In the genomic region with DNA sequence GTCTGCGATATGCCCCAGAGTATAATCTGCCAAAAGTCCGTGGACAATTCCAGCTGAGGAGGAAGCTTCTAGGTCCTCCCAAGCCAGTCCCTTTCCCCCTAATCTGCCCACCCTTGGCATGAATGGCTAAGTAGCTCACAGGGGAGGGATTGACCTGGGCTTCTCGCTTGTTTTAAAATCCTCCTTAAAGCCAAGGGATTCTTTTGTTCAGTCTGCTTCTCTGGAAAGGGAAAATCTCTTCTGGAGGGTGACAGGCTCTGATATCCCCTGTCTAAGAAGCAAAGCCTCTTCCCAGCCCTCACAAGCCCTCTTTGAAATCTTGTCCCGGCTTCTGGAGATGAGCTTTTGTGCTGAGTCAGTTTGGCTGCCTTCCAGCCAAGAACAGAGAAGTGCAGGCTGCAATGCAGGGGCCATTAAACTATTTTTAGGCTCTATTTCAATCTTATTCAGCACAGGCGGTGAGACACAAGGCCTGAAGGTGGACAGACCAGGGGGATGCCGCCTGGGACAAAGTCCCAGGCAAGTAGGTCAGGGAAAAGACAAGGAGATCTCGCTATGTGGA, we compare ENCODE assay signal across 8 cellular contexts. TPM values are rescaled to one million over a fixed set of nuclear protein-coding genes. Genes with fewer than 3 reads are reported as not detected.
DNase-seq lines count a peak whose midpoint lies in the region; ATAC-seq, FAIRE-seq and TF ChIP-seq lines count a peak whose summit lies in the region.

No MANE protein-coding gene starts in this region.

- FAIRE-seq in frontal cortex (lab: Jason Lieb, UNC): no peak

- ATAC-seq in HG02884 (IDR thresholded peaks at IDR 0.05; ENCODE audit: unreplicated experiment) (no peak), GM19395 (IDR thresholded peaks at IDR 0.05; ENCODE audit: unreplicated experiment) (no peak)

- no peaks in the 10 kb centered on the region for H3K9me2 ChIP-seq in SK-N-SH

- CTCF ChIA-PET in SK-N-SH (lab: Yijun Ruan, JAX): interaction anchor here (0.6 kb wide), 1 partner anchor 34 kb away, joined by 3 read pairs; no protein-coding TSS in a partner anchor

- H3K27me3 ChIP-seq in SK-N-SH (ENCODE audit: insufficient read depth) (no peaks in the 10 kb centered on the region), skeletal muscle satellite cell (ENCODE audit: control insufficient read depth, insufficient read depth, low read length) (no peaks in the 10 kb centered on the region), stomach (no peaks in the 10 kb centered on the region)

- H3K4me3 ChIP-seq in SK-N-SH (ENCODE audit: low read depth in 2 of 2, low read length in 1 of 2) (no peak overlapping the region), skeletal muscle satellite cell (ENCODE audit: low read length) (no peak overlapping the region), stomach (no peak overlapping the region)

- no peaks in the 10 kb centered on the region for H3K79me2 ChIP-seq in SK-N-SH (ENCODE audit: insufficient read depth)

- intact Hi-C loops in stomach (cut with DNase I; ENCODE audit: low total_unique reads): no loop called here

- H3K9me3 ChIP-seq in SK-N-SH (no peaks in the 10 kb centered on the region), skeletal muscle satellite cell (replicated peaks; ENCODE audit: low read length) (no peaks in the 10 kb centered on the region), stomach (no peaks in the 10 kb centered on the region)

- no peaks in the 10 kb centered on the region for H4K20me1 ChIP-seq in SK-N-SH (ENCODE audit: insufficient read depth)

- DNase-seq in HK-2 (ENCODE audit: unreplicated experiment) (peak; percentile 38), SK-N-SH (no peak), frontal cortex (ENCODE audit: low spot score in 2 of 2) (peak; percentile 16 to 52), stomach (no peak), NCI-H187 treated with DMSO at 0.1 percent for 48 hours (lab: John Stamatoyannopoulos, UW) (no peak)

- H3K4me1 ChIP-seq in SK-N-SH (ENCODE audit: control insufficient read depth in 1 of 2, insufficient read depth in 2 of 2, low read depth in 1 of 2, low read length in 1 of 2): peaks cover 0 to 8% of the 10 kb centered on the region in 2 experiments; a peak in 2 of 4 replicates
- peaks cover 6% of the 10 kb centered on the region for H3K4me1 ChIP-seq in skeletal muscle satellite cell (ENCODE audit: control insufficient read depth, insufficient read depth, low read length)
- peaks cover 0 to 8% (median 0%) of the 10 kb centered on the region in 4 donors for H3K4me1 ChIP-seq in stomach

- H3K9ac ChIP-seq in SK-N-SH (no peak overlapping the region), skeletal muscle satellite cell (ENCODE audit: low read depth, low read length) (peak overlapping the region; percentile 44)

- no peak for TF ChIP-seq RAD21 in SK-N-SH (IDR thresholded peaks at IDR 0.05; ENCODE audit: low read length)

- no peak overlapping the region for H2AFZ ChIP-seq in SK-N-SH (ENCODE audit: low read depth)

- H3F3A ChIP-seq in SK-N-SH (replicated peaks; ENCODE audit: insufficient read depth): peaks cover 10% of the 10 kb centered on the region

- H3K27ac ChIP-seq in SK-N-SH (ENCODE audit: low read depth in 2 of 2, low read length in 1 of 2) (peak overlapping the region; percentile 29 to 38), stomach (no peak overlapping the region)

- H3K4me2 ChIP-seq in SK-N-SH: peak overlapping the region; percentile 37; the same call in 1 of the 2 replicates
- H3K4me2 ChIP-seq in skeletal muscle satellite cell (ENCODE audit: low read length): no peak overlapping the region

- POLR2A ChIA-PET in SK-N-SH (lab: Yijun Ruan, JAX): no interaction called here

- TF ChIP-seq CTCF in SK-N-SH (IDR thresholded peaks at IDR 0.05) (no peak), stomach (IDR thresholded peaks at IDR 0.05) (no peak)

- H3K36me3 ChIP-seq in SK-N-SH (replicated peaks in 1 of 2; ENCODE audit: control insufficient read depth in 1 of 2, insufficient read depth in 2 of 2, low read length in 1 of 2): peaks cover 33 to 34% of the 10 kb centered on the region in 2 experiments
- peaks cover 23% of the 10 kb centered on the region for H3K36me3 ChIP-seq in skeletal muscle satellite cell (ENCODE audit: insufficient read depth, low read length)
- peaks cover 24 to 52% (median 47%) of the 10 kb centered on the region in 4 donors for H3K36me3 ChIP-seq in stomach

- TF ChIP-seq POLR2A in stomach (IDR thresholded peaks at IDR 0.05): no peak

- 49% methylated on average over 7 of the region's 7 CpGs for WGBS in SK-N-SH (ENCODE audit: low lambda C conversion rate)
- 57 to 79% (median 71%) methylated on average over 7 of the region's 7 CpGs for WGBS in stomach, 5 donors

- TF ChIP-seq EP300 in SK-N-SH (IDR thresholded peaks at IDR 0.05; ENCODE audit: borderline replicate concordance in 1 of 2, low read depth in 1 of 2, low read length in 1 of 2) (no peak), stomach (IDR thresholded peaks at IDR 0.05) (no peak)

TF ChIP-seq in SK-N-SH, 30 proteins besides CTCF, POLR2A, EP300 and RAD21 (continues in another document):
- TF ChIP-seq, protein P1, sequence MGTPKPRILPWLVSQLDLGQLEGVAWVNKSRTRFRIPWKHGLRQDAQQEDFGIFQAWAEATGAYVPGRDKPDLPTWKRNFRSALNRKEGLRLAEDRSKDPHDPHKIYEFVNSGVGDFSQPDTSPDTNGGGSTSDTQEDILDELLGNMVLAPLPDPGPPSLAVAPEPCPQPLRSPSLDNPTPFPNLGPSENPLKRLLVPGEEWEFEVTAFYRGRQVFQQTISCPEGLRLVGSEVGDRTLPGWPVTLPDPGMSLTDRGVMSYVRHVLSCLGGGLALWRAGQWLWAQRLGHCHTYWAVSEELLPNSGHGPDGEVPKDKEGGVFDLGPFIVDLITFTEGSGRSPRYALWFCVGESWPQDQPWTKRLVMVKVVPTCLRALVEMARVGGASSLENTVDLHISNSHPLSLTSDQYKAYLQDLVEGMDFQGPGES (IDR thresholded peaks at IDR 0.05; ENCODE audit: low read depth, low read length): no peak
- TF ChIP-seq REST (IDR thresholded peaks at IDR 0.05; ENCODE audit: low read depth, low read length) (no peak), JUND (IDR thresholded peaks at IDR 0.05) (0 out of 2 replicates have a peak, but pooled peaks have one; percentile 15), ELF1 (IDR thresholded peaks at IDR 0.05) (no peak), NRF1 (IDR thresholded peaks at IDR 0.05; ENCODE audit: low read depth, low read length) (no peak), MEF2A (IDR thresholded peaks at IDR 0.05; ENCODE audit: borderline replicate concordance, low read depth) (peak; percentile 65; the same call in 1 of the 2 replicates), FOSL2 (IDR thresholded peaks at IDR 0.05; ENCODE audit: borderline replicate concordance, low read depth) (no peak), FOXM1 (IDR thresholded peaks at IDR 0.05; ENCODE audit: low read depth) (no peak), CHD2 (IDR thresholded peaks at IDR 0.05; ENCODE audit: low read length, partially characterized antibody) (no peak), RXRA (IDR thresholded peaks at IDR 0.05; ENCODE audit: borderline replicate concordance, low read depth) (no peak), POLR2AphosphoS5 (IDR thresholded peaks at IDR 0.05; ENCODE audit: low read depth, low read length) (no peak), NFIC (IDR thresholded peaks at IDR 0.05; ENCODE audit: borderline replicate concordance) (peak; percentile 81), SMC3 (IDR thresholded peaks at IDR 0.05; ENCODE audit: low read depth, low read length) (no peak), TCF12 (IDR thresholded peaks at IDR 0.05) (no peak)
- TF ChIP-seq, protein P2, sequence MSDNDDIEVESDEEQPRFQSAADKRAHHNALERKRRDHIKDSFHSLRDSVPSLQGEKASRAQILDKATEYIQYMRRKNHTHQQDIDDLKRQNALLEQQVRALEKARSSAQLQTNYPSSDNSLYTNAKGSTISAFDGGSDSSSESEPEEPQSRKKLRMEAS (IDR thresholded peaks at IDR 0.05; ENCODE audit: low read depth): no peak

RNA-seq across cellular contexts. Expression of gene NEFH, which starts 23.9 kb away (rescaled TPM):
- 3.5 TPM in 2 replicates for polyA plus RNA-seq in SK-N-SH (2012; rRNA removed)
- 4.2 and 4.3 TPM in 2 replicates for polyA plus RNA-seq in SK-N-SH (2012; cell fraction: cytosol; rRNA removed)
- 0.72 and 1.1 TPM in 2 replicates for polyA plus RNA-seq in SK-N-SH (2012; cell fraction: nucleus; rRNA removed)
- 0.41 TPM for total RNA-seq in frontal cortex
- 0.76 and 1.1 TPM in 2 replicates for total RNA-seq in skeletal muscle satellite cell (2012; rRNA removed)
- 1 to 10 TPM in 1 of 5 donors, under 1 TPM in 2, not detected in 2; 0.14 to 2.7 (median 0.92) TPM for total RNA-seq in stomach
- polyA plus RNA-seq in stomach: under 1 TPM in 2 of 3 donors, not detected in 1; 0.25 to 0.43 TPM

RNA-seq across cellular contexts. Expression of gene THOC5, which starts 49.7 kb away (rescaled TPM):
- 95.9 and 141 TPM in 2 replicates for polyA plus RNA-seq in SK-N-SH (2012; rRNA removed)
- polyA plus RNA-seq in SK-N-SH (2012; cell fraction: cytosol; rRNA removed): 64.7 and 68.6 TPM in 2 replicates
- 373 and 391 TPM in 2 replicates for polyA plus RNA-seq in SK-N-SH (2012; cell fraction: nucleus; rRNA removed)
- 33.0 TPM for total RNA-seq in frontal cortex
- total RNA-seq in skeletal muscle satellite cell (2012; rRNA removed): 36.0 and 38.0 TPM in 2 replicates
- 100 to 1,000 TPM in 1 of 5 donors, 10 to 100 TPM in 4; 19.3 to 123 (median 54.9) TPM for total RNA-seq in stomach
- polyA plus RNA-seq in stomach: 10 to 100 TPM; 18.2 to 31.6 (median 21.8) TPM

Comparison
In these comparisons a context has a peak if more than half of its experiments do, and no peak if none do; other contexts are left out.
1. DNase-seq: peak in HK-2 (single experiment) and frontal cortex (2 of 2); none in SK-N-SH (single experiment), stomach (single experiment) and NCI-H187 treated with DMSO at 0.1 percent for 48 hours (single experiment).
2. H3K27ac ChIP-seq: peak in SK-N-SH (2 of 2); none in stomach (0 of 5).